ENCODE assay signal across 1 cellular context in the genomic region with DNA sequence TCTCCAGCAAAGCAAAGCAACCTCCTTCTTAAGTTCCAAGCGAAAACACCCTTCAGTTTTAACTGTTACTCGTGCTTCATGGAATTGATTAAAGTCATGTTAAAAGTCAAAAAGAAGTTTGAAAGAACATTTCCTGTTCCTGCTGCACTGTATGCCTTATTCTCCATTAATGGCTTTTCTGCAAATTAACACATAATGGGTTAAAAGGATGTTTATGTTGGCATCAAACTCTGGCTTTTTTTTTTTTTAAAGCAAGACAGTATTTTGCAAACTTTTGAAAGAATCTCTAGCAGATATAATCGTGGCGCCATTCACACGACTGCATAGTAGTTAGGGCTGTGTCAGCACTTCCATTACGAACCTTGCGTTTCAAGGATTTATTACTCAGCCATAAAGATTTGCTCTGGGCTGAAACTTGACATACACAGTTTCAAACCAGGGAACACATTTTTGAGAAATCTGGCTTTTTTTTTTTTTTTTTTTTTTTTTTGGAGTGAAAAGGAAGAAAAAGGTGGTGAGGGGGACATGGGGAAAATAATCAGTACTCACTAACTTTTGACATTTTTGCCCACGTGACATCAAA.
TF ChIP-seq lines count a peak whose summit lies in the region.

No MANE protein-coding gene starts in this region.

TF ChIP-seq in SK-N-SH, 30 proteins besides CTCF, POLR2A, EP300 and RAD21 (continued from another document):
- TF ChIP-seq, protein P1, sequence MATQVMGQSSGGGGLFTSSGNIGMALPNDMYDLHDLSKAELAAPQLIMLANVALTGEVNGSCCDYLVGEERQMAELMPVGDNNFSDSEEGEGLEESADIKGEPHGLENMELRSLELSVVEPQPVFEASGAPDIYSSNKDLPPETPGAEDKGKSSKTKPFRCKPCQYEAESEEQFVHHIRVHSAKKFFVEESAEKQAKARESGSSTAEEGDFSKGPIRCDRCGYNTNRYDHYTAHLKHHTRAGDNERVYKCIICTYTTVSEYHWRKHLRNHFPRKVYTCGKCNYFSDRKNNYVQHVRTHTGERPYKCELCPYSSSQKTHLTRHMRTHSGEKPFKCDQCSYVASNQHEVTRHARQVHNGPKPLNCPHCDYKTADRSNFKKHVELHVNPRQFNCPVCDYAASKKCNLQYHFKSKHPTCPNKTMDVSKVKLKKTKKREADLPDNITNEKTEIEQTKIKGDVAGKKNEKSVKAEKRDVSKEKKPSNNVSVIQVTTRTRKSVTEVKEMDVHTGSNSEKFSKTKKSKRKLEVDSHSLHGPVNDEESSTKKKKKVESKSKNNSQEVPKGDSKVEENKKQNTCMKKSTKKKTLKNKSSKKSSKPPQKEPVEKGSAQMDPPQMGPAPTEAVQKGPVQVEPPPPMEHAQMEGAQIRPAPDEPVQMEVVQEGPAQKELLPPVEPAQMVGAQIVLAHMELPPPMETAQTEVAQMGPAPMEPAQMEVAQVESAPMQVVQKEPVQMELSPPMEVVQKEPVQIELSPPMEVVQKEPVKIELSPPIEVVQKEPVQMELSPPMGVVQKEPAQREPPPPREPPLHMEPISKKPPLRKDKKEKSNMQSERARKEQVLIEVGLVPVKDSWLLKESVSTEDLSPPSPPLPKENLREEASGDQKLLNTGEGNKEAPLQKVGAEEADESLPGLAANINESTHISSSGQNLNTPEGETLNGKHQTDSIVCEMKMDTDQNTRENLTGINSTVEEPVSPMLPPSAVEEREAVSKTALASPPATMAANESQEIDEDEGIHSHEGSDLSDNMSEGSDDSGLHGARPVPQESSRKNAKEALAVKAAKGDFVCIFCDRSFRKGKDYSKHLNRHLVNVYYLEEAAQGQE (IDR thresholded peaks at IDR 0.05; ENCODE audit: low read depth, low read length): no peak
